16 cellular contexts compared by ENCODE assay signal in the genomic region with DNA sequence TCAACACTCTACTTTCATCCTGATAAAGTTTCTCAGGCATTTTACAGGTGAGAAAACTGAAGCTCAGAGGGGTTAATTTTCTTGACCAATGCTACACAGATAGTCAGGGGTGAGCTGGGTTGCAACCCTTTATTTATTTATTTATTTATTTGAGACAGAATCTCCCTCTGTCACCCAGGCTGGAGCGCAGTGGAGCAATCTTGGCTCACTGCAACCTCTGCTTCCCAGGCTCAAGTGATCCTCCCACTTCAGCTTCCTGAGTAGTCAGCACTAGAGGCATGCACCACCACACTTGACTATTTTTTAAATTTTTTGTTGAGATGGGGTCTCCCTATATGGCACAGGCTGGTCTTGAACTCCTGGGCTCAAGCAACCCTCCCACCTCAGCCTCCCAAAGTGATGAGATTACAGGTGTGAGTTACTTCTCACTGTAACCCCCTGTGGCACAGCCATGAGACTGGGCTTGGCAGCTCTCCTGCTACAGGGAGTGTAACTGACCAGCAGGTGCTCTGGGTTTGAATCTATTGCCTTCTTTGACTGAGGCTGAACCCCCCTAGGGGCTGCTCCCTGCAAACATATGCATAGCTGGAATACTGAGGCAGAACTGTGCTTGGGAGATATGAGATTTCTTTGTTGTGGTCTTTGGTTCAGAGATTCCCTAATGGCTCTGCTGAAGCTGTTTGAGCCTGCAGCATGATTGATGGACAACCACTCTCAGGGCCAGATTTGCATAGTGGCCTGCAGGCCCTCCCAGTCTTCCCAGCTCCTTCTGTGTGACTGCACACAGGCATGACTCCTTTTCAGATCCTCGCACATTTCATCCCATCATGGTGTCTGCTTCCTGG. TPM values are rescaled to one million over a fixed set of nuclear protein-coding genes. Genes with fewer than 3 reads are reported as not detected.
"Had no signal": no experiment of that assay in that cellular context is flagged by ENCODE, and none has a peak within 500 bp of the region (broad histone marks: within the 10 kb centered on the region; RNA-seq: fewer than 3 reads in every experiment).

No MANE protein-coding gene starts in this region.

- H3K9me3 ChIP-seq: adrenal gland, gastroesophageal sphincter had no signal

- DNase-seq: activated CD4-positive, alpha-beta memory T cell treated with anti-CD3 and anti-CD28 coated beads, Interleukin-2, amount 10 ng/mL, durations not matched to agents 7 days and 5 days; activated CD4-positive, alpha-beta T cell treated with anti-CD3 and anti-CD28 coated beads for 36 hours; activated T-cell treated with anti-CD3 and anti-CD28 coated beads, Interleukin-2, amount 50 U/mL, for 48 hours; dorsolateral prefrontal cortex; mammary epithelial cell; naive B cell; nucleus accumbens; posterior cingulate gyrus; stimulated activated CD4-positive, alpha-beta T cell treated with anti-CD3 and anti-CD28 coated beads, Interleukin-4, amount 100 ng/mL, for 1 hour; stimulated activated naive CD4-positive, alpha-beta T cell treated with Interleukin-2 at 50 U/mL for 16 hours; WERI-Rb-1 had no signal

- H3K27me3 ChIP-seq: adrenal gland had no signal

- H3K36me3 ChIP-seq: cardiac muscle cell, gastroesophageal sphincter, WERI-Rb-1 had no signal

- FAIRE-seq: endometrium had no signal

- H3K27ac ChIP-seq: cardiac muscle cell, gastroesophageal sphincter, WERI-Rb-1 had no signal

- ATAC-seq: activated CD4-positive, alpha-beta T cell treated with anti-CD3 and anti-CD28 coated beads for 36 hours; gastroesophageal sphincter; left lobe of liver had no signal

- H3K4me3 ChIP-seq: adrenal gland, cardiac muscle cell, dorsolateral prefrontal cortex, gastroesophageal sphincter had no signal

RNA-seq across cellular contexts. Expression of gene C11orf96, which starts 6.1 kb away (rescaled TPM):
- total RNA-seq: mammary epithelial cell had no signal
- polyA plus RNA-seq: mammary epithelial cell had no signal
